8 cellular contexts compared by ENCODE assay signal in genomic region chr19:9620842-9621155, GRCh38. TPM values are rescaled to one million over a fixed set of nuclear protein-coding genes. Genes with fewer than 3 reads are reported as not detected.
A peak's percentile ranks its signal among the peaks of the same experiment; 100 is the strongest.
DNase-seq lines count a peak whose midpoint lies in the region; ATAC-seq, FAIRE-seq and TF ChIP-seq lines count a peak whose summit lies in the region.

No MANE protein-coding gene starts in this region.

- CTCF ChIA-PET in GM12878 (lab: Yijun Ruan, JAX) = interaction anchor here (1.3 kb wide), 1 partner anchor 176 kb away, joined by 5 read pairs; no protein-coding TSS in a partner anchor

- in situ Hi-C loops in GM12878 (cut with MboI) = loop anchor here (5.0 to 10.0 kb wide), 2 partner anchors 172 to 486 kb away; no protein-coding TSS in a partner anchor

- H3K27ac ChIP-seq in GM12878 (ENCODE audit: control insufficient read depth, insufficient read depth) = peak overlapping the region; percentile 99
- peak overlapping the region; percentile 88 to 97 (median 96) for H3K27ac ChIP-seq in upper lobe of left lung

- no peak for ATAC-seq in activated T-cell treated with anti-CD3 and anti-CD28 coated beads, Interleukin-2, amount 50 U/mL, for 72 hours (replicated peaks in 1 of 2)
- ATAC-seq in GM12878 (peak; percentile 71), upper lobe of left lung (ENCODE audit: low FRiP score in 2 of 2) (no peak)

- H3K9me3 Mint-ChIP-seq in activated T-cell treated with anti-CD3 and anti-CD28 coated beads, Interleukin-2, amount 50 U/mL, for 72 hours = peaks cover 0 to 5% of the 10 kb centered on the region in 2 donors

- DNase-seq in activated T-cell treated with anti-CD3 and anti-CD28 coated beads, Interleukin-2, amount 50 U/mL, for 72 hours = no peak
- DNase-seq in activated T-cell treated with anti-CD3 and anti-CD28 coated beads for 4 hours (no peak), GM12878 (ENCODE audit: low read depth, low spot score) (no peak), lower leg skin (ENCODE audit: low spot score in 2 of 2) (no peak), upper lobe of left lung (no peak), NK-92 (lab: John Stamatoyannopoulos, UW; ENCODE audit: unreplicated experiment) (no peak), NCI-H446 (lab: John Stamatoyannopoulos, UW) (no peak), GDM1 (lab: John Stamatoyannopoulos, UW) (no peak)

- TF ChIP-seq CTCF in GM12878 (IDR thresholded peaks at IDR 0.05 in 2 of 3, conservative IDR thresholded peaks at IDR 0.05 in 1 of 3; ENCODE audit: control insufficient read depth in 2 of 3, extremely low read depth in 1 of 3, insufficient read depth in 1 of 3, low read depth in 3 of 3, low read length in 3 of 3) (no peak), lower leg skin (IDR thresholded peaks at IDR 0.05) (no peak), upper lobe of left lung (IDR thresholded peaks at IDR 0.05) (no peak)

- H3K4me3 Mint-ChIP-seq in activated T-cell treated with anti-CD3 and anti-CD28 coated beads, Interleukin-2, amount 50 U/mL, for 72 hours = peak overlapping the region; percentile 98

- POLR2A ChIA-PET in GM12878 (lab: Charles Lee) = no interaction called here

- TF ChIP-seq POLR2A in GM12878 (IDR thresholded peaks at IDR 0.05; ENCODE audit: low read depth, low read length) = no peak
- TF ChIP-seq POLR2A in lower leg skin (IDR thresholded peaks at IDR 0.05) = no peak
- peak in 1 of 4 donors; percentile 26 for TF ChIP-seq POLR2A in upper lobe of left lung (IDR thresholded peaks at IDR 0.05)

- H3K4me1 Mint-ChIP-seq in activated T-cell treated with anti-CD3 and anti-CD28 coated beads, Interleukin-2, amount 50 U/mL, for 72 hours (ENCODE audit: low read depth) = peaks cover 30% of the 10 kb centered on the region

- SMC1A ChIA-PET in GM12878 (lab: Charles Lee; ENCODE audit: uncharacterized antibody, unreplicated experiment) = no interaction called here

- H3K9ac ChIP-seq in GM12878 (ENCODE audit: control insufficient read depth, insufficient read depth, low read length) = peak overlapping the region; percentile 94

- intact Hi-C loops in GM12878 (cut with micrococcal nuclease; ENCODE audit: unreplicated experiment) (loop anchor here (1.0 kb wide), 1 partner anchor 484 kb away; no protein-coding TSS in a partner anchor), lower leg skin (cut with DNase I; ENCODE audit: low total_unique reads) (no loop called here)

- WGBS in GM12878 (ENCODE audit: insufficient coverage, insufficient replicate concordance, low lambda C conversion rate, missing lambda C conversion rate) = under 1% methylated on average over 16 of the region's 16 CpGs
- 0 to 1% methylated on average over 14 to 16 of the region's 16 CpGs for WGBS in lower leg skin, 2 donors
- 0 to 1% methylated on average over 4 to 14 of the region's 16 CpGs for WGBS in upper lobe of left lung, 2 donors

- H4K20me1 ChIP-seq in GM12878 (ENCODE audit: control insufficient read depth, insufficient read depth) = no peaks in the 10 kb centered on the region

- peak overlapping the region; percentile 87 for H3K4me3 ChIP-seq in GM12878
- peak overlapping the region; percentile 83 for H3K4me3 ChIP-seq in lower leg skin (ENCODE audit: low read depth, poor library complexity, severe bottlenecking)
- peak overlapping the region; percentile 84 to 89 (median 88) for H3K4me3 ChIP-seq in upper lobe of left lung

- peaks cover 21 to 35% of the 10 kb centered on the region in 2 donors for H3K36me3 Mint-ChIP-seq in activated T-cell treated with anti-CD3 and anti-CD28 coated beads, Interleukin-2, amount 50 U/mL, for 72 hours (ENCODE audit: insufficient read depth in 2 of 2)

- RAD21 ChIA-PET in GM12878 (lab: Charles Lee; ENCODE audit: unreplicated experiment) = no interaction called here

- peak overlapping the region; percentile 95 for H2AFZ ChIP-seq in GM12878 (ENCODE audit: control insufficient read depth, low read depth, low read length)

- peak overlapping the region; percentile 98 for H3K27ac Mint-ChIP-seq in activated T-cell treated with anti-CD3 and anti-CD28 coated beads, Interleukin-2, amount 50 U/mL, for 72 hours

- H3K27me3 Mint-ChIP-seq in activated T-cell treated with anti-CD3 and anti-CD28 coated beads, Interleukin-2, amount 50 U/mL, for 72 hours (ENCODE audit: low read depth) = no peaks in the 10 kb centered on the region

- H3K9me3 ChIP-seq in GM12878 (replicated peaks; ENCODE audit: control insufficient read depth, insufficient read depth, low read length) = peaks cover under 1% of the 10 kb centered on the region; the same call in 2 of the 3 replicates
- H3K9me3 ChIP-seq in upper lobe of left lung = no peaks in the 10 kb centered on the region

- H3K4me2 ChIP-seq in GM12878 (ENCODE audit: control insufficient read depth, insufficient read depth) = peak overlapping the region; percentile 85

- H3K79me2 ChIP-seq in GM12878 (ENCODE audit: control insufficient read depth, insufficient read depth, low read length) = peaks cover 18% of the 10 kb centered on the region

- no TSS peak for BruUV-seq in GM12878 (replicated peaks; lab: Mats Ljungman, UMichigan)

- no peak for FAIRE-seq in GM12878 (lab: Jason Lieb, UNC)

- no peak for TF ChIP-seq RAD21 in GM12878 (IDR thresholded peaks at IDR 0.05; ENCODE audit: insufficient read depth, low read depth, low read length)

- H3K27me3 ChIP-seq in GM12878 (replicated peaks in 1 of 2; ENCODE audit: control insufficient read depth in 2 of 2, insufficient read depth in 2 of 2, low read length in 1 of 2) (no peaks in the 10 kb centered on the region), upper lobe of left lung (no peaks in the 10 kb centered on the region)

- H3K36me3 ChIP-seq in GM12878 (ENCODE audit: control insufficient read depth in 2 of 2, insufficient read depth in 2 of 2, low read length in 1 of 2) (peaks cover 3 to 24% of the 10 kb centered on the region in 2 experiments), upper lobe of left lung (peaks cover 10 to 37% (median 34%) of the 10 kb centered on the region in 4 donors)

- H3K4me1 ChIP-seq in GM12878 (ENCODE audit: control insufficient read depth, insufficient read depth, low read length) (peaks cover 3% of the 10 kb centered on the region; the same call in 1 of the 2 replicates), upper lobe of left lung (peaks cover 14 to 33% (median 16%) of the 10 kb centered on the region in 4 donors)

- TF ChIP-seq EP300 in GM12878 (IDR thresholded peaks at IDR 0.05; ENCODE audit: borderline replicate concordance in 1 of 2, control insufficient read depth in 1 of 2, low read depth in 2 of 2, low read length in 2 of 2) (no peak), upper lobe of left lung (IDR thresholded peaks at IDR 0.05) (no peak)

RNA-seq across cellular contexts. Expression of gene ZNF561, which starts 0.2 kb away (rescaled TPM):
- total RNA-seq in activated T-cell treated with anti-CD3 and anti-CD28 coated beads, Interleukin-2, amount 50 U/mL, for 72 hours = 10 to 100 TPM; 27.6 to 33.6 TPM
- 97.5 and 99.9 TPM in 2 replicates for total RNA-seq in GM12878 (2013; cell fraction: nucleolus; rRNA removed)
- total RNA-seq in GM12878 (2014; rRNA removed) (15.3 and 23.7 TPM in 2 replicates), GM12878 (2014; rRNA removed; fragmentation: Illumina TruSeq; extraction: Trizol) (23.7 and 24.0 TPM in 2 replicates), GM12878 (2021) (17.7 and 21.2 TPM in 2 replicates), lower leg skin (10 to 100 TPM; 31.3 to 55.0 (median 40.7) TPM), upper lobe of left lung (10 to 100 TPM; 12.6 to 37.5 (median 26.0) TPM)
- polyA plus RNA-seq in GM12878 (2011; ENCODE audit: low read depth) = 12.1 TPM
- polyA plus RNA-seq in GM12878 (2011; rRNA removed) (38.2 and 44.2 TPM in 2 replicates), GM12878 (2014; fragmentation: Illumina TruSeq; extraction: Trizol) (25.5 and 28.0 TPM in 2 replicates), GM12878 (2014; fragmentation: Nextera tagmentation; extraction: Ambion mirVana) (10 to 100 TPM; 12.8 to 18.8 TPM), GM12878 (2014; rRNA removed) (17.0 and 19.4 TPM in 2 replicates), GM12878 (2016; fragmentation: Nextera tagmentation; extraction: Ambion mirVana) (10 to 100 TPM; 18.3 to 23.2 TPM)
- 23.3 and 26.9 TPM in 2 replicates for polyA plus RNA-seq in GM12878 (2011; cell fraction: cytosol; rRNA removed)
- 44.4 and 56.0 TPM in 2 replicates for polyA plus RNA-seq in GM12878 (2011; cell fraction: nucleus; rRNA removed)
- 20.8 and 21.0 TPM in 2 replicates for polyA plus RNA-seq in GM12878 (2012)
- polyA minus RNA-seq in GM12878 (2011; rRNA and poly(A)+ RNA removed) = 59.7 and 79.6 TPM in 2 replicates
- 15.1 and 18.9 TPM in 2 replicates for polyA minus RNA-seq in GM12878 (2011; cell fraction: cytosol; rRNA and poly(A)+ RNA removed)
- polyA minus RNA-seq in GM12878 (2011; cell fraction: nucleus; rRNA and poly(A)+ RNA removed) = 43.5 and 57.7 TPM in 2 replicates

RNA-seq across cellular contexts. Expression of gene ZNF121, which starts 36.5 kb away (rescaled TPM):
- 10 to 100 TPM; 71.2 to 91.5 TPM for total RNA-seq in activated T-cell treated with anti-CD3 and anti-CD28 coated beads, Interleukin-2, amount 50 U/mL, for 72 hours
- 116 and 119 TPM in 2 replicates for total RNA-seq in GM12878 (2013; cell fraction: nucleolus; rRNA removed)
- total RNA-seq in GM12878 (2014; rRNA removed) = 55.0 and 69.4 TPM in 2 replicates
- total RNA-seq in GM12878 (2014; rRNA removed; fragmentation: Illumina TruSeq; extraction: Trizol) = 75.0 and 75.5 TPM in 2 replicates
- 44.9 and 47.1 TPM in 2 replicates for total RNA-seq in GM12878 (2021)
- polyA plus RNA-seq in GM12878 (2011; ENCODE audit: low read depth) = 13.3 TPM
- 20.0 and 28.0 TPM in 2 replicates for polyA plus RNA-seq in GM12878 (2011; rRNA removed)
- polyA plus RNA-seq in GM12878 (2011; cell fraction: cytosol; rRNA removed) = 6.6 and 9.5 TPM in 2 replicates
- polyA plus RNA-seq in GM12878 (2011; cell fraction: nucleus; rRNA removed) = 10.6 and 12.5 TPM in 2 replicates
- polyA plus RNA-seq in GM12878 (2012) = 13.4 and 16.8 TPM in 2 replicates
- 18.0 and 24.6 TPM in 2 replicates for polyA plus RNA-seq in GM12878 (2014; fragmentation: Illumina TruSeq; extraction: Trizol)
- 10 to 100 TPM in 1 of 2 experiments, 1 to 10 TPM in 1; 4.8 to 14.6 TPM for polyA plus RNA-seq in GM12878 (2014; fragmentation: Nextera tagmentation; extraction: Ambion mirVana)
- 12.8 and 13.5 TPM in 2 replicates for polyA plus RNA-seq in GM12878 (2014; rRNA removed)
- 10 to 100 TPM; 14.3 to 17.4 TPM for polyA plus RNA-seq in GM12878 (2016; fragmentation: Nextera tagmentation; extraction: Ambion mirVana)
- polyA minus RNA-seq in GM12878 (2011; rRNA and poly(A)+ RNA removed) = 35.3 and 51.1 TPM in 2 replicates
- 26.5 and 29.9 TPM in 2 replicates for polyA minus RNA-seq in GM12878 (2011; cell fraction: cytosol; rRNA and poly(A)+ RNA removed)
- 8.8 and 10.9 TPM in 2 replicates for polyA minus RNA-seq in GM12878 (2011; cell fraction: nucleus; rRNA and poly(A)+ RNA removed)
- total RNA-seq in lower leg skin = 10 to 100 TPM; 28.1 to 44.6 (median 31.2) TPM
- total RNA-seq in upper lobe of left lung = 10 to 100 TPM in 5 of 6 donors, 1 to 10 TPM in 1; 8.3 to 32.6 (median 25.2) TPM

RNA-seq across cellular contexts. Expression of gene ZNF562, which starts 54.1 kb away (rescaled TPM):
- total RNA-seq in activated T-cell treated with anti-CD3 and anti-CD28 coated beads, Interleukin-2, amount 50 U/mL, for 72 hours = 10 to 100 TPM; 34.1 to 44.8 TPM
- total RNA-seq in GM12878 (2013; cell fraction: nucleolus; rRNA removed) = 37.9 and 39.6 TPM in 2 replicates
- total RNA-seq in GM12878 (2014; rRNA removed) = 13.8 and 14.1 TPM in 2 replicates
- total RNA-seq in GM12878 (2014; rRNA removed; fragmentation: Illumina TruSeq; extraction: Trizol) = 21.1 and 23.2 TPM in 2 replicates
- total RNA-seq in GM12878 (2021) = 14.8 and 16.3 TPM in 2 replicates
- polyA plus RNA-seq in GM12878 (2011; ENCODE audit: low read depth) = 3.8 TPM
- 12.2 and 13.9 TPM in 2 replicates for polyA plus RNA-seq in GM12878 (2011; rRNA removed)
- 5.6 and 5.7 TPM in 2 replicates for polyA plus RNA-seq in GM12878 (2011; cell fraction: cytosol; rRNA removed)
- 4.6 and 5.0 TPM in 2 replicates for polyA plus RNA-seq in GM12878 (2011; cell fraction: nucleus; rRNA removed)
- polyA plus RNA-seq in GM12878 (2012) = 5.3 and 5.4 TPM in 2 replicates
- 9.2 and 14.2 TPM in 2 replicates for polyA plus RNA-seq in GM12878 (2014; fragmentation: Illumina TruSeq; extraction: Trizol)
- 1 to 10 TPM; 5.2 to 7.5 TPM for polyA plus RNA-seq in GM12878 (2014; fragmentation: Nextera tagmentation; extraction: Ambion mirVana)
- polyA plus RNA-seq in GM12878 (2014; rRNA removed) = 6.9 and 7.6 TPM in 2 replicates
- polyA plus RNA-seq in GM12878 (2016; fragmentation: Nextera tagmentation; extraction: Ambion mirVana) = 10 to 100 TPM in 1 of 2 experiments, 1 to 10 TPM in 1; 9.0 to 12.2 TPM
- 22.8 and 30.3 TPM in 2 replicates for polyA minus RNA-seq in GM12878 (2011; rRNA and poly(A)+ RNA removed)
- polyA minus RNA-seq in GM12878 (2011; cell fraction: cytosol; rRNA and poly(A)+ RNA removed) = 14.7 and 17.0 TPM in 2 replicates
- 8.8 and 17.6 TPM in 2 replicates for polyA minus RNA-seq in GM12878 (2011; cell fraction: nucleus; rRNA and poly(A)+ RNA removed)
- 10 to 100 TPM; 11.9 to 22.2 (median 14.0) TPM for total RNA-seq in lower leg skin
- total RNA-seq in upper lobe of left lung = 10 to 100 TPM; 21.4 to 33.2 (median 24.3) TPM
